12 cellular contexts compared by ENCODE assay signal in the genomic region with DNA sequence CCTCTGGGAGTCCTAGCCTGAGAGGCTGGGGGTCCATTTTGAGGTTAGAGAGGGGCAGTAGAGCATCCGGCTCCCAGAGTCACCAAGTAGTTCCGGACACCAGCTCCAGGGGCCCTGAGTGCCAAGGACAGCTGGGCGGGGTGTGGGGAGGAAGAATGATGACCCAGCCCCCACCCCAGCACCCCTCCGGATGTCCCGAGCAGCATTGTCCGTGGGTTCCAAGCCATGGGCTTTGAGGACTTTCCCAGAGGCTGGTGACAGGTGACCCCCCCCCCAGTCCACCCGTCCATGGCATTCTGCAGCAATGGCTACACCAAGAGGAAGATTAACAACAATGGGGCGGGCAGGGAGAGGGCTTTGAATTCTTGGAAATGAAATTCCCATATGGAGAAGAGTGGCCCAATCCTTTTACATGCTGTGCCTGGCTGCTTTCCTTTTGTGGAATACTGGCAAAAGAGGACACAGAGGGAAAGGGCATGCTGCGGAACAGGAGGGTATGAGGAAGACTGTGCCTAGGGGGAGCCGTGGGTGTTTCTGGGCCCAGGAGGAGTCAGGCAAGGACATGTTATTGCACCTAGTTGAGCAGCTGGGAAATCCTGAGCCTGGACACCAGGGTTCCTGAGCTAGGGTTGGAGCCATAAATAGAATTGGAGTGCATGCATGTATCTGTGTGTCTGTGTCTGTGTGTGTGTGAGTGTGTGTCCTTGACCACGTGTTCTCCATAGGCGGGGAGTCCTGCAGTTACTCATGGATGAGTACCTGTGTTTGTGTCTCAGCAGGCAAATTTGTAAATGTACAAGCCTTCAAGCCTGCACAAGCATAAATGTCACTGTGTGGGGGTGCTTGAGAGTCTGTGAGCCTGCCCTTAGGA. TPM values are rescaled to one million over a fixed set of nuclear protein-coding genes. Genes with fewer than 3 reads are reported as not detected.
DNase-seq lines count a peak whose midpoint lies in the region; ATAC-seq and TF ChIP-seq lines count a peak whose summit lies in the region.
"Had no signal": no experiment of that assay in that cellular context is flagged by ENCODE, and none has a peak within 500 bp of the region (broad histone marks: within the 10 kb centered on the region; RNA-seq: fewer than 3 reads in every experiment).

No MANE protein-coding gene starts in this region.

- peak overlapping the region; percentile 65 to 87 (median 80) for H3K4me3 Mint-ChIP-seq in brain
- no peak overlapping the region for H3K4me3 Mint-ChIP-seq in activated naive CD4-positive, alpha-beta T cell treated with anti-CD3 and anti-CD28 coated beads, Interleukin-2, amount 10 ng/mL, durations not matched to agents 7 days and 5 days

- H3K27ac ChIP-seq in HCT116 (ENCODE audit: low read depth, low read length) (no peak overlapping the region), left ventricle myocardium inferior (replicated peaks) (peak overlapping the region; percentile 90)

- H3K27me3 ChIP-seq in HCT116 (ENCODE audit: insufficient read depth, low read length) (no peaks in the 10 kb centered on the region), left ventricle myocardium inferior (ENCODE audit: low read depth) (no peaks in the 10 kb centered on the region)

- no peak for TF ChIP-seq CTCF in HCT116 (IDR thresholded peaks at IDR 0.05 in 2 of 3, conservative IDR thresholded peaks at IDR 0.05 in 1 of 3; ENCODE audit: borderline replicate concordance in 1 of 3, insufficient read depth in 1 of 3, low read depth in 2 of 3, low read length in 2 of 3)
- TF ChIP-seq CTCF in brain (conservative IDR thresholded peaks at IDR 0.05) = no peak
- TF ChIP-seq CTCF in left ventricle myocardium inferior (IDR thresholded peaks at IDR 0.05; ENCODE audit: borderline replicate concordance) = no peak

- TF ChIP-seq RAD21 in HCT116 (IDR thresholded peaks at IDR 0.05; ENCODE audit: low read depth) = no peak

- no peak overlapping the region for H2AFZ ChIP-seq in HCT116 (ENCODE audit: low read depth, low read length, poor library complexity, severe bottlenecking)

- peaks cover 90% of the 10 kb centered on the region for H3K4me1 Mint-ChIP-seq in brain
- H3K4me1 Mint-ChIP-seq in activated naive CD4-positive, alpha-beta T cell treated with anti-CD3 and anti-CD28 coated beads, Interleukin-2, amount 10 ng/mL, durations not matched to agents 7 days and 5 days = no peaks in the 10 kb centered on the region

- H3K79me2 ChIP-seq in HCT116 (ENCODE audit: insufficient read depth, low read length) = no peaks in the 10 kb centered on the region

- no TSS peak for BruUV-seq in HCT116 (replicated peaks; lab: Mats Ljungman, UMichigan)

- H3K9ac ChIP-seq in HCT116 (ENCODE audit: low read length) = no peak overlapping the region

- H3K36me3 ChIP-seq in HCT116 (ENCODE audit: control insufficient read depth in 1 of 2, insufficient read depth in 2 of 2, low read length in 2 of 2) (no peaks in the 10 kb centered on the region), left ventricle myocardium inferior (peaks cover 7% of the 10 kb centered on the region)

- no peaks in the 10 kb centered on the region for H4K20me1 ChIP-seq in HCT116 (ENCODE audit: insufficient read depth)

- H3K4me1 ChIP-seq in HCT116 (ENCODE audit: control insufficient read depth in 1 of 2, insufficient read depth in 2 of 2, low read length in 2 of 2) = 0 out of 4 replicates have a peak, but pooled peaks cover 0 to 4% of the 10 kb centered on the region in 2 experiments
- peaks cover 79% of the 10 kb centered on the region for H3K4me1 ChIP-seq in left ventricle myocardium inferior

- H3K27me3 Mint-ChIP-seq in brain = peaks cover 3% of the 10 kb centered on the region
- peaks cover 75% of the 10 kb centered on the region for H3K27me3 Mint-ChIP-seq in activated naive CD4-positive, alpha-beta T cell treated with anti-CD3 and anti-CD28 coated beads, Interleukin-2, amount 10 ng/mL, durations not matched to agents 7 days and 5 days

- peaks cover 0 to 3% (median 0%) of the 10 kb centered on the region in 5 experiments for H3K9me3 Mint-ChIP-seq in brain
- H3K9me3 Mint-ChIP-seq in activated naive CD4-positive, alpha-beta T cell treated with anti-CD3 and anti-CD28 coated beads, Interleukin-2, amount 10 ng/mL, durations not matched to agents 7 days and 5 days = no peaks in the 10 kb centered on the region

- no peak for TF ChIP-seq POLR2A in HCT116 (IDR thresholded peaks at IDR 0.05; ENCODE audit: borderline replicate concordance, extremely low read depth, insufficient read depth, insufficient read length)

- POLR2A ChIA-PET in HCT116 (lab: Charles Lee) = no interaction called here

- H3K27ac Mint-ChIP-seq in brain = peak overlapping the region; percentile 18 to 85 (median 83)
- no peak overlapping the region for H3K27ac Mint-ChIP-seq in activated naive CD4-positive, alpha-beta T cell treated with anti-CD3 and anti-CD28 coated beads, Interleukin-2, amount 10 ng/mL, durations not matched to agents 7 days and 5 days

- CTCF ChIA-PET in HCT116 (lab: Charles Lee) = interaction anchor here (0.8 kb wide), 1 partner anchor 8 kb away, joined by 3 read pairs; no protein-coding TSS in a partner anchor
- CTCF ChIA-PET in activated naive CD4-positive, alpha-beta T cell treated with anti-CD3 and anti-CD28 coated beads, Interleukin-2, amount 10 ng/mL, durations not matched to agents 7 days and 5 days (lab: Charles Lee) = interaction anchor here (1.0 kb wide), 2 partner anchors 31 to 37 kb away, joined by 4 to 5 read pairs; no protein-coding TSS in a partner anchor

- no peaks in the 10 kb centered on the region for H3K36me3 Mint-ChIP-seq in brain
- H3K36me3 Mint-ChIP-seq in activated naive CD4-positive, alpha-beta T cell treated with anti-CD3 and anti-CD28 coated beads, Interleukin-2, amount 10 ng/mL, durations not matched to agents 7 days and 5 days = no peaks in the 10 kb centered on the region

- H3K4me2 ChIP-seq in HCT116 (ENCODE audit: low read length) = no peak overlapping the region

- DNase-seq in HCT116 (ENCODE audit: low read depth, low spot score) (no peak), left ventricle myocardium inferior (no peak), sciatic nerve (ENCODE audit: low spot score) (no peak), NCI-H1436 (lab: John Stamatoyannopoulos, UW) (no peak)
- no peak for DNase-seq in activated naive CD4-positive, alpha-beta T cell treated with anti-CD3 and anti-CD28 coated beads, Interleukin-2, amount 10 ng/mL, durations not matched to agents 7 days and 5 days
- no peak for DNase-seq in activated CD4-positive, alpha-beta T cell treated with anti-CD3 and anti-CD28 coated beads, Interleukin-2, amount 50 U/mL, for 48 hours
- no peak for DNase-seq in activated naive CD4-positive, alpha-beta T cell treated with anti-CD3 and anti-CD28 coated beads, Interleukin-2, amount 50 U/mL, for 16 hours
- DNase-seq: central memory CD4-positive, alpha-beta T cell had no signal

- intact Hi-C loops in HCT116 (cut with micrococcal nuclease) (no loop called here), left ventricle myocardium inferior (cut with micrococcal nuclease) (no loop called here), sciatic nerve (cut with DNase I) (no loop called here)

- RAD21 ChIA-PET in HCT116 (lab: Charles Lee; ENCODE audit: low non-redundant PET in 1 of 2, low total read pairs in 2 of 2, uncharacterized antibody in 2 of 2, unreplicated experiment in 2 of 2) = no interaction called here

- no peaks in the 10 kb centered on the region for H3K9me2 ChIP-seq in HCT116 (ENCODE audit: insufficient read depth)

- no peak overlapping the region for H3K4me3 ChIP-seq in HCT116 (replicated peaks in 1 of 2; ENCODE audit: low read depth in 1 of 2, low read length in 2 of 2)
- peak overlapping the region; percentile 74 for H3K4me3 ChIP-seq in left ventricle myocardium inferior

- ATAC-seq in HCT116 (0 out of 2 replicates have a peak, but pooled peaks have one; percentile 29), sciatic nerve (peak; percentile 0)

- no peaks in the 10 kb centered on the region for H3K9me3 ChIP-seq in HCT116 (ENCODE audit: control insufficient read depth in 1 of 2, insufficient read depth in 1 of 2, low read depth in 1 of 2, low read length in 2 of 2)
- no peaks in the 10 kb centered on the region for H3K9me3 ChIP-seq in left ventricle myocardium inferior (replicated peaks)

TF ChIP-seq in HCT116, 20 proteins besides CTCF, POLR2A, EP300 and RAD21:
- TF ChIP-seq YY1 (IDR thresholded peaks at IDR 0.05; ENCODE audit: extremely low read depth, insufficient replicate concordance, low read depth, low read length) (no peak), FOSL1 (IDR thresholded peaks at IDR 0.05; ENCODE audit: low read depth) (no peak), CEBPB (IDR thresholded peaks at IDR 0.05; ENCODE audit: low read depth) (no peak), ZFX (IDR thresholded peaks at IDR 0.05) (no peak), SRF (IDR thresholded peaks at IDR 0.05; ENCODE audit: low read depth) (no peak), EZH2phosphoT487 (IDR thresholded peaks at IDR 0.05; ENCODE audit: borderline replicate concordance) (no peak)

RNA-seq across cellular contexts. Expression of a gene that starts 1.0 kb away (rescaled TPM):
- not detected for total RNA-seq in HCT116 (2021; ENCODE audit: unreplicated experiment)
- polyA plus RNA-seq in HCT116 (2012) = 0.01 TPM in 1 of 2 replicates, not detected in the other
- polyA plus RNA-seq in brain (ENCODE audit: insufficient read depth, low read depth, low replicate concordance) = 216 TPM
- total RNA-seq in left ventricle myocardium inferior = 401 TPM
- total RNA-seq in sciatic nerve = 136 TPM

RNA-seq across cellular contexts. Expression of a gene that starts 18.1 kb away (rescaled TPM):
- 35.6 TPM for total RNA-seq in HCT116 (2021; ENCODE audit: unreplicated experiment)
- polyA plus RNA-seq in HCT116 (2012) = 43.9 and 49.6 TPM in 2 replicates
- 111 TPM for polyA plus RNA-seq in brain (ENCODE audit: insufficient read depth, low read depth, low replicate concordance)
- total RNA-seq in left ventricle myocardium inferior = 18.2 TPM
- total RNA-seq in sciatic nerve = 54.9 TPM

RNA-seq across cellular contexts. Expression of a gene that starts 34.9 kb away (rescaled TPM):
- not detected for total RNA-seq in HCT116 (2021; ENCODE audit: unreplicated experiment)
- polyA plus RNA-seq in HCT116 (2012) = not detected in 2 replicates
- polyA plus RNA-seq in brain (ENCODE audit: insufficient read depth, low read depth, low replicate concordance) = not detected
- total RNA-seq in left ventricle myocardium inferior = 0.11 TPM
- total RNA-seq in sciatic nerve = 1.2 TPM
- total RNA-seq: kidney epithelial cell, NCI-H460 had no signal
- polyA plus RNA-seq: BJ had no signal

RNA-seq across cellular contexts. Expression of a gene that starts 35.2 kb away (rescaled TPM):
- total RNA-seq in HCT116 (2021; ENCODE audit: unreplicated experiment) = 0.05 TPM
- polyA plus RNA-seq in HCT116 (2012) = 0.05 and 0.06 TPM in 2 replicates
- 19.0 TPM for polyA plus RNA-seq in brain (ENCODE audit: insufficient read depth, low read depth, low replicate concordance)
- total RNA-seq in left ventricle myocardium inferior = 0.05 TPM
- 0.18 TPM for total RNA-seq in sciatic nerve
- total RNA-seq: kidney epithelial cell, NCI-H460 had no signal
- polyA plus RNA-seq: BJ had no signal

RNA-seq across cellular contexts. Expression of a gene that starts 46.6 kb away (rescaled TPM):
- total RNA-seq in HCT116 (2021; ENCODE audit: unreplicated experiment) (0.57 TPM), left ventricle myocardium inferior (not detected), sciatic nerve (23.7 TPM)
- polyA plus RNA-seq in HCT116 (2012) = 0.12 TPM in 2 replicates
- polyA plus RNA-seq in brain (ENCODE audit: insufficient read depth, low read depth, low replicate concordance) = 79.9 TPM
- total RNA-seq: NCI-H460 had no signal
- polyA plus RNA-seq: BJ had no signal

Comparison
In these comparisons a context has a peak if more than half of its experiments do, and no peak if none do; other contexts are left out.
1. RNA of a gene that starts 1.0 kb away (total RNA-seq): 401 TPM in left ventricle myocardium inferior (single experiment) and 136 TPM in sciatic nerve (single experiment); not detected in HCT116 (single experiment); every median in the first group is over 100 times any median in the second.